In the genomic region with DNA sequence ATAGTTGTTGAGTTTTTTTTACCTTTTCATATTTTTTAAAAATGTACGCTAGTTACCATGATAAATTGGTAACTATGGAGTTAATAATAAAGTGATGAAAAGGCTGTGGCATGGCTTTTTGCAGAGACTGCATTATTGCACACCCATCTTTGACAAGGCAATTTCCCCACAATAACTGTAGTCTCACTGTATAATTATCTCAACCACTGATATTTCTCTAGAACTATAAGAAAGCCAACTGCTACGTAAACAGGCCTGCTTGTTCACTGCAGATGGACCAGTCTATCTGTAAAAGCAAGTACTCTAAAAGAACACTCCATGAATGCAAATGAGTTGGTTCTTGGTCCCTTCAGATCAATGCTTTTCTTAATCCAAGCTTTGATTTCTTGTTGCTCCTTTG, we compare ENCODE assay signal across 16 cellular contexts.
"Had no signal": no experiment of that assay in that cellular context is flagged by ENCODE, and none has a peak within 500 bp of the region (broad histone marks: within the 10 kb centered on the region; RNA-seq: fewer than 3 reads in every experiment).

No MANE protein-coding gene starts in this region.

- ATAC-seq: activated T-cell treated with anti-CD3 and anti-CD28 coated beads, Interleukin-2, amount 50 U/mL, for 72 hours; effector memory CD8-positive, alpha-beta T cell; left lobe of liver; stimulated activated naive CD8-positive, alpha-beta T cell treated with anti-CD3 and anti-CD28 coated beads, Interleukin-15, amount 100 ng/mL, for 72 hours had no signal

- DNase-seq: activated CD4-positive, alpha-beta T cell treated with anti-CD3 and anti-CD28 coated beads, Interleukin-2, amount 10 ng/mL, durations not matched to agents 7 days and 5 days; activated CD8-positive, alpha-beta memory T cell treated with anti-CD3 and anti-CD28 coated beads for 24 hours; activated CD8-positive, alpha-beta memory T cell treated with anti-CD3 and anti-CD28 coated beads, Interleukin-2, amount 50 U/mL, for 48 hours; activated effector memory CD4-positive, alpha-beta T cell treated with anti-CD3 and anti-CD28 coated beads, Interleukin-2, amount 50 U/mL, for 16 hours; activated naive CD4-positive, alpha-beta T cell treated with anti-CD3 and anti-CD28 coated beads, Interleukin-2, amount 50 U/mL, for 16 hours; activated T-cell treated with anti-CD3 and anti-CD28 coated beads, Interleukin-2, amount 50 U/mL, for 72 hours; aorta; dermis blood vessel endothelial cell; effector memory CD8-positive, alpha-beta T cell; islet precursor cell; nephron progenitor cell; occipital lobe; stimulated activated CD4-positive, alpha-beta T cell treated with anti-CD3 and anti-CD28 coated beads, Interleukin-2, amount 100 ng/mL, for 48 hours; stimulated activated naive CD8-positive, alpha-beta T cell treated with anti-CD3 and anti-CD28 coated beads, Interleukin-15, amount 100 ng/mL, for 72 hours had no signal

- H3K4me3 ChIP-seq: lung had no signal
